10 cellular contexts compared by ENCODE assay signal in the genomic region with DNA sequence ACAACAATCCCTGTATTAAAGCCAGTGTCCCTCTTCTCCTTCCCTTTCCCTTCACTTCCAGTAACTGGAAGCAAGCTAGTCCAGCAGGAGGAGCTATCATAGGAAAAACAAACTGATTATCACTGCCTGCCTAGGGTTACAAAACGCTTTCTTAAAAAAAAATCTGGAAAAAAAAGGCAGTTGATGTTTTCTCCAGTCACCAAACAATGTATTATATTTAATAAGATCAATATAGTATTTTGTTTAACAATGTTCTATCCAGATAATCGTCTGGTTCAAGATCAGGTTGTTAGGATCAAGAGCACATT.
DNase-seq lines count a peak whose midpoint lies in the region; ATAC-seq and TF ChIP-seq lines count a peak whose summit lies in the region.
"Had no signal": no experiment of that assay in that cellular context is flagged by ENCODE, and none has a peak within 500 bp of the region (broad histone marks: within the 10 kb centered on the region; RNA-seq: fewer than 3 reads in every experiment).

No MANE protein-coding gene starts in this region.

- no peak overlapping the region for H2BK5ac ChIP-seq in mesenchymal stem cell (ENCODE audit: low read depth, low read length, poor library complexity, severe bottlenecking)

- H3K9me3 Mint-ChIP-seq in dendritic cell treated with granulocyte-macrophage colony-stimulating factor and Interleukin-4, amounts not matched to agents 40 ng/mL and 50 ng/mL, for 4 days, result no peaks in the 10 kb centered on the region
- H3K9me3 Mint-ChIP-seq in activated CD8-positive, alpha-beta T cell treated with anti-CD3 and anti-CD28 coated beads for 36 hours, result no peaks in the 10 kb centered on the region

- DNase-seq in ACHN (peak; percentile 67), LHCN-M2 (ENCODE audit: low read depth) (peak; percentile 56), mesenchymal stem cell (peak; percentile 56)
- no peak for DNase-seq in activated CD4-positive, alpha-beta T cell treated with anti-CD3 and anti-CD28 coated beads for 1 hour
- DNase-seq in activated CD8-positive, alpha-beta T cell treated with anti-CD3 and anti-CD28 coated beads for 36 hours, result no peak
- DNase-seq: activated T-cell treated with anti-CD3 and anti-CD28 coated beads, Interleukin-2, amount 50 U/mL, for 1 hour; NCI-H2171 treated with DMSO at 0.1 percent for 48 hours had no signal

- POLR2A ChIA-PET in activated CD8-positive, alpha-beta T cell treated with anti-CD3 and anti-CD28 coated beads for 36 hours (lab: Charles Lee), result interaction anchor here (0.6 kb wide), 1 partner anchor 84 kb away, joined by 3 read pairs; no protein-coding TSS in a partner anchor

- in situ Hi-C loops in ACHN (cut with HindIII; ENCODE audit: low pct_ligation_motif_present, low pct_unique_long_range_greater_than_20kb, low sequenced_read_pairs), result no loop called here

- H3K36me3 Mint-ChIP-seq in dendritic cell treated with granulocyte-macrophage colony-stimulating factor and Interleukin-4, amounts not matched to agents 40 ng/mL and 50 ng/mL, for 4 days (ENCODE audit: low read depth), result peaks cover 89% of the 10 kb centered on the region
- peaks cover 29% of the 10 kb centered on the region for H3K36me3 Mint-ChIP-seq in activated CD8-positive, alpha-beta T cell treated with anti-CD3 and anti-CD28 coated beads for 36 hours (ENCODE audit: low read depth)

- CTCF ChIA-PET in activated CD8-positive, alpha-beta T cell treated with anti-CD3 and anti-CD28 coated beads for 36 hours (lab: Charles Lee), result interaction anchor here (1.2 to 4.8 kb wide), 6 partner anchors 9 to 27 kb away, joined by 3 to 18 read pairs (median 4); no protein-coding TSS in a partner anchor

- intact Hi-C loops in dendritic cell treated with granulocyte-macrophage colony-stimulating factor and Interleukin-4, amounts not matched to agents 40 ng/mL and 50 ng/mL, for 4 days (cut with micrococcal nuclease), result no loop called here
- intact Hi-C loops in activated CD8-positive, alpha-beta T cell treated with anti-CD3 and anti-CD28 coated beads for 36 hours (cut with micrococcal nuclease), result no loop called here

- H3K36me3 ChIP-seq in mesenchymal stem cell (ENCODE audit: control insufficient read depth in 1 of 2, insufficient read depth in 2 of 2, low read depth in 1 of 2, low read length in 2 of 2), result peaks cover 5 to 98% of the 10 kb centered on the region in 2 experiments

- H3K9me3 ChIP-seq in mesenchymal stem cell (ENCODE audit: control insufficient read depth, low read length), result no peaks in the 10 kb centered on the region

- no peak overlapping the region for H3K4me2 ChIP-seq in mesenchymal stem cell (ENCODE audit: low read length, poor library complexity, severe bottlenecking)

- H4K8ac ChIP-seq in mesenchymal stem cell (ENCODE audit: low read length), result no peak overlapping the region

- H2BK12ac ChIP-seq in mesenchymal stem cell (ENCODE audit: low read length in 2 of 2), result no peak overlapping the region

- H2BK15ac ChIP-seq in mesenchymal stem cell (ENCODE audit: low read depth, poor library complexity, severe bottlenecking), result no peak overlapping the region

- no peak overlapping the region for H3K14ac ChIP-seq in mesenchymal stem cell (ENCODE audit: low read length in 2 of 2)

- H3K18ac ChIP-seq in mesenchymal stem cell (ENCODE audit: low read depth in 1 of 2, low read length in 2 of 2), result no peak overlapping the region

- H3K23ac ChIP-seq in mesenchymal stem cell (ENCODE audit: low read length in 2 of 2), result no peak overlapping the region

- peak overlapping the region; percentile 72 for H3K9ac ChIP-seq in mesenchymal stem cell (ENCODE audit: low read length)

- H3K27me3 Mint-ChIP-seq in dendritic cell treated with granulocyte-macrophage colony-stimulating factor and Interleukin-4, amounts not matched to agents 40 ng/mL and 50 ng/mL, for 4 days, result no peaks in the 10 kb centered on the region
- H3K27me3 Mint-ChIP-seq in activated CD8-positive, alpha-beta T cell treated with anti-CD3 and anti-CD28 coated beads for 36 hours, result no peaks in the 10 kb centered on the region

- no CpG with 5 or more reads among the region's 2 CpGs for whole genome bisulfite sequencing in mesenchymal stem cell

- peak overlapping the region; percentile 13 for H3K27ac ChIP-seq in mesenchymal stem cell (ENCODE audit: low read length, poor library complexity, severe bottlenecking)

- peaks cover 2% of the 10 kb centered on the region for H3K79me1 ChIP-seq in mesenchymal stem cell (replicated peaks; ENCODE audit: low read length, poor library complexity, severe bottlenecking)

- no peak overlapping the region for H4K91ac ChIP-seq in mesenchymal stem cell (ENCODE audit: low read length)

- no peak overlapping the region for H3K4me3 ChIP-seq in mesenchymal stem cell (ENCODE audit: insufficient read depth in 1 of 2, low read depth in 1 of 2, low read length in 2 of 2)

- no peak for ATAC-seq in activated CD8-positive, alpha-beta T cell treated with anti-CD3 and anti-CD28 coated beads for 36 hours
- ATAC-seq in GM18517 (IDR thresholded peaks at IDR 0.05; ENCODE audit: unreplicated experiment) (no peak), GM21576 (IDR thresholded peaks at IDR 0.05; ENCODE audit: unreplicated experiment) (no peak)

- H3K27ac Mint-ChIP-seq in dendritic cell treated with granulocyte-macrophage colony-stimulating factor and Interleukin-4, amounts not matched to agents 40 ng/mL and 50 ng/mL, for 4 days, result peak overlapping the region; percentile 48
- H3K27ac Mint-ChIP-seq in activated CD8-positive, alpha-beta T cell treated with anti-CD3 and anti-CD28 coated beads for 36 hours, result no peak overlapping the region

- no peak overlapping the region for H2BK120ac ChIP-seq in mesenchymal stem cell (ENCODE audit: low read depth, low read length)

- H3K4me1 ChIP-seq in mesenchymal stem cell (ENCODE audit: control insufficient read depth, insufficient read depth, low read depth, low read length), result peaks cover 3% of the 10 kb centered on the region

- H3K4me3 Mint-ChIP-seq in dendritic cell treated with granulocyte-macrophage colony-stimulating factor and Interleukin-4, amounts not matched to agents 40 ng/mL and 50 ng/mL, for 4 days, result no peak overlapping the region
- H3K4me3 Mint-ChIP-seq in activated CD8-positive, alpha-beta T cell treated with anti-CD3 and anti-CD28 coated beads for 36 hours, result no peak overlapping the region

- H3K4me1 Mint-ChIP-seq in dendritic cell treated with granulocyte-macrophage colony-stimulating factor and Interleukin-4, amounts not matched to agents 40 ng/mL and 50 ng/mL, for 4 days (ENCODE audit: low read depth), result peaks cover 13% of the 10 kb centered on the region
- peaks cover 28% of the 10 kb centered on the region for H3K4me1 Mint-ChIP-seq in activated CD8-positive, alpha-beta T cell treated with anti-CD3 and anti-CD28 coated beads for 36 hours (ENCODE audit: low read depth)

- no peak overlapping the region for H3K4ac ChIP-seq in mesenchymal stem cell (ENCODE audit: low read depth in 1 of 2, low read length in 2 of 2)

- no peak overlapping the region for H2AK5ac ChIP-seq in mesenchymal stem cell (ENCODE audit: low read length, severe bottlenecking)

- no peak overlapping the region for H2AFZ ChIP-seq in mesenchymal stem cell (ENCODE audit: low read depth, low read length)

- no peaks in the 10 kb centered on the region for H3K27me3 ChIP-seq in mesenchymal stem cell (ENCODE audit: control insufficient read depth in 1 of 2, insufficient read depth in 1 of 2, low read length in 2 of 2)

- no peak for TF ChIP-seq CTCF in activated CD8-positive, alpha-beta T cell treated with anti-CD3 and anti-CD28 coated beads for 36 hours (IDR thresholded peaks at IDR 0.05)

Comparison
In these comparisons a context has a peak if more than half of its experiments do, and no peak if none do; other contexts are left out.
1. DNase-seq: peak in ACHN (single experiment), LHCN-M2 (single experiment) and mesenchymal stem cell (single experiment); none in activated CD4-positive, alpha-beta T cell treated with anti-CD3 and anti-CD28 coated beads for 1 hour (single experiment) and activated CD8-positive, alpha-beta T cell treated with anti-CD3 and anti-CD28 coated beads for 36 hours (single experiment).